8 cellular contexts compared by ENCODE assay signal in the genomic region with DNA sequence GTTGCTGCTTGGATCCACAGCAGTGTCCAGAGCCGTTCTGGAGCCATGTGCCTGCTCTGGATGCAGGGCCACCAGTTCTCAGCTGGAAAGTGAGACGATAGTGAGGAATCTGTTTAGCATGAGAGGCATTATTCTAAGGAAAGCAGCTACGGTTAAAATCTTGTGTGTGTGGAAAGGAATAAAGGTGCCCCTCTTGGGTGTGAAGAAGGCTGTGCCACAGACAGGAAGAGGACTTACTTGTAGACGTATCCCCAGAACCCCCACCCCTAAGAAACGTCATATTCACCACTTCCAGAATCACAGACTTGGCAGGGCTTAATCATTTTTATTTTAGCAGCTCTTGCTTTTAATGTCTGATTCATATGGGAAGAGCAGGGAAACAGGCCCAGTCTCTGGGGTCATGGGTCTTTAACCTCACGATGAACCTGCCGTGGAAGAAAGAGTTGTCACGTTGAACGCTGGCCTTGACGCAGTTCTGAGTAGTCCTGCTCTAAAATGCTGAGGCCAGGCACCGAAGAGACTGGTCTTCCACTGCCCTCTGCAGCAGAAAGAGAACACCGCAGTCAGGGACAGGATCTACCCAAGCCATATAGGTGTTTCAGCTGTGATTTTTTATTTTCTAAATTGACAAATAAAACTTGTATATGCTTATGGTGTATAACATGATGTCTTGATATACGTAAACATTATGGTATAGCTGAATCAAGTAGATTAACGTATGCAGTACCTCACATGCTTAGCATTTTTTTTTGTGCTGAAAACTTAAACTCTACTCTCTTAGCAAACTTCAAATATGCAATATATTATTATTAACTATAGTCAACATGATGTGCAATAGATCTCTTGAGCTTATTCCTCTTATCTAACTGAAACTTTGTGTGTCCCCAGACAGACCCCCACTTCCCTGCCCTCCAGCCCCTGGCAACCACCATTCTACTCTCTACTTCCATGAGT. TPM values are rescaled to one million over a fixed set of nuclear protein-coding genes. Genes with fewer than 3 reads are reported as not detected.
DNase-seq lines count a peak whose midpoint lies in the region; ATAC-seq, FAIRE-seq and TF ChIP-seq lines count a peak whose summit lies in the region.

No MANE protein-coding gene starts in this region.

- H3K27me3 Mint-ChIP-seq in activated naive CD8-positive, alpha-beta T cell treated with anti-CD3 and anti-CD28 coated beads, Interleukin-2, amount 50 U/mL, for 24 hours = peaks cover 2% of the 10 kb centered on the region

- H3K4me1 ChIP-seq in left ventricle myocardium inferior = peaks cover 5% of the 10 kb centered on the region

- H3K4me3 ChIP-seq in left ventricle myocardium inferior = peak overlapping the region; percentile 48

- intact Hi-C loops in left ventricle myocardium inferior (cut with micrococcal nuclease) = no loop called here

- H3K36me3 ChIP-seq in left ventricle myocardium inferior = no peaks in the 10 kb centered on the region

- H3K9me3 Mint-ChIP-seq in activated naive CD8-positive, alpha-beta T cell treated with anti-CD3 and anti-CD28 coated beads, Interleukin-2, amount 50 U/mL, for 24 hours = no peaks in the 10 kb centered on the region

- H3K36me3 Mint-ChIP-seq in activated naive CD8-positive, alpha-beta T cell treated with anti-CD3 and anti-CD28 coated beads, Interleukin-2, amount 50 U/mL, for 24 hours (ENCODE audit: low read depth) = no peaks in the 10 kb centered on the region

- no peaks in the 10 kb centered on the region for H3K9me3 ChIP-seq in left ventricle myocardium inferior (replicated peaks)

- H3K4me1 Mint-ChIP-seq in activated naive CD8-positive, alpha-beta T cell treated with anti-CD3 and anti-CD28 coated beads, Interleukin-2, amount 50 U/mL, for 24 hours = peaks cover 7% of the 10 kb centered on the region

- no peak overlapping the region for H3K27ac Mint-ChIP-seq in activated naive CD8-positive, alpha-beta T cell treated with anti-CD3 and anti-CD28 coated beads, Interleukin-2, amount 50 U/mL, for 24 hours

- TF ChIP-seq CTCF in left ventricle myocardium inferior (IDR thresholded peaks at IDR 0.05; ENCODE audit: borderline replicate concordance) = peak; percentile 81

- no peaks in the 10 kb centered on the region for H3K27me3 ChIP-seq in left ventricle myocardium inferior (ENCODE audit: low read depth)

- no peak overlapping the region for H3K4me3 Mint-ChIP-seq in activated naive CD8-positive, alpha-beta T cell treated with anti-CD3 and anti-CD28 coated beads, Interleukin-2, amount 50 U/mL, for 24 hours

- DNase-seq in COLO829 (ENCODE audit: low spot score) (peak; percentile 21), HTR-8/SVneo (ENCODE audit: insufficient read length, low spot score) (peak; percentile 48), RPMI8226 (peak; percentile 67), left ventricle myocardium inferior (peak; percentile 29), pulmonary artery endothelial cell (ENCODE audit: low read depth, low spot score) (peak; percentile 39)
- DNase-seq in activated naive CD8-positive, alpha-beta T cell treated with anti-CD3 and anti-CD28 coated beads, Interleukin-2, amount 50 U/mL, for 24 hours = peak; percentile 46

- no peak for FAIRE-seq in HTR-8/SVneo (lab: Jason Lieb, UNC)

- ATAC-seq in GM19351 (IDR thresholded peaks at IDR 0.05; ENCODE audit: unreplicated experiment) (peak; percentile 100), HG03159 (IDR thresholded peaks at IDR 0.05; ENCODE audit: unreplicated experiment) (no peak)
- peak; percentile 93 for ATAC-seq in activated naive CD8-positive, alpha-beta T cell treated with anti-CD3 and anti-CD28 coated beads, Interleukin-2, amount 50 U/mL, for 24 hours

- H3K27ac ChIP-seq in left ventricle myocardium inferior (replicated peaks) = no peak overlapping the region

RNA-seq across cellular contexts. Expression of gene CARTPT, which starts 38.8 kb away (rescaled TPM):
- total RNA-seq in left ventricle myocardium inferior (not detected), pulmonary artery endothelial cell (not detected in 2 replicates)
